In genomic region chr18:77377813-77378212, GRCh38 we compare ENCODE assay signal across 18 cellular contexts.
DNase-seq lines count a peak whose midpoint lies in the region; ATAC-seq, FAIRE-seq and TF ChIP-seq lines count a peak whose summit lies in the region.
"Had no signal": no experiment of that assay in that cellular context is flagged by ENCODE, and none has a peak within 500 bp of the region (broad histone marks: within the 10 kb centered on the region; RNA-seq: fewer than 3 reads in every experiment).

No MANE protein-coding gene starts in this region.

- H2BK120ac ChIP-seq in IMR-90 (ENCODE audit: low read depth, low read length) (no peak overlapping the region), H1 (replicated peaks; ENCODE audit: low read depth, low read length) (no peak overlapping the region), trophoblast cell (ENCODE audit: insufficient read depth, low read length, poor library complexity) (no peak overlapping the region)

- H3K36me3 ChIP-seq in IMR-90 (ENCODE audit: control insufficient read depth, insufficient read depth, low read length) (no peaks in the 10 kb centered on the region), H1 (ENCODE audit: control insufficient read depth in 2 of 4, insufficient read depth in 4 of 4, low read length in 3 of 4) (no peaks in the 10 kb centered on the region), trophoblast cell (ENCODE audit: control insufficient read depth in 1 of 2, insufficient read depth in 2 of 2, low read length in 2 of 2) (no peaks in the 10 kb centered on the region), GM23338 (ENCODE audit: insufficient read depth) (no peaks in the 10 kb centered on the region), WERI-Rb-1 (no peaks in the 10 kb centered on the region)
- H3K36me3 ChIP-seq: HAP-1 had no signal

- H4K20me1 ChIP-seq in IMR-90 (ENCODE audit: insufficient read depth, low read length) (no peaks in the 10 kb centered on the region), H1 (replicated peaks in 1 of 2; ENCODE audit: control insufficient read depth in 1 of 2, insufficient read depth in 2 of 2, low read length in 2 of 2) (peaks cover 0 to 2% of the 10 kb centered on the region in 2 experiments), GM23338 (replicated peaks; ENCODE audit: insufficient read depth) (no peaks in the 10 kb centered on the region)

- 0 out of 2 replicates have a peak, but pooled peaks cover 3% of the 10 kb centered on the region for H3K9me2 ChIP-seq in GM23338 (ENCODE audit: insufficient read depth)

- H3K23ac ChIP-seq in IMR-90 (ENCODE audit: low read depth, low read length), result no peak overlapping the region
- no peak overlapping the region for H3K23ac ChIP-seq in H1 (ENCODE audit: insufficient read length)
- H3K23ac ChIP-seq in trophoblast cell (ENCODE audit: low read length), result no peak overlapping the region

- no peak for TF ChIP-seq POLR2A in IMR-90 (IDR thresholded peaks at IDR 0.05; ENCODE audit: low read depth, low read length)
- TF ChIP-seq POLR2A in H1 (IDR thresholded peaks at IDR 0.05; ENCODE audit: control extremely low read depth in 1 of 2, low read depth in 2 of 2, low read length in 2 of 2), result no peak

- in situ Hi-C loops in IMR-90 (cut with MboI; ENCODE audit: low sequenced_read_pairs), result no loop called here

- H3K18ac ChIP-seq in IMR-90 (ENCODE audit: low read depth, low read length), result no peak overlapping the region
- no peak overlapping the region for H3K18ac ChIP-seq in H1 (ENCODE audit: extremely low read depth, low read length)
- H3K18ac ChIP-seq in trophoblast cell (ENCODE audit: low read length), result no peak overlapping the region

- H3K27me3 ChIP-seq in IMR-90 (ENCODE audit: control insufficient read depth, insufficient read depth, low read length) (no peaks in the 10 kb centered on the region), H1 (replicated peaks in 1 of 4; ENCODE audit: control insufficient read depth in 3 of 4, extremely low read depth in 1 of 4, insufficient read depth in 3 of 4, low read length in 3 of 4) (no peaks in the 10 kb centered on the region), trophoblast cell (ENCODE audit: insufficient read depth, low read length) (no peaks in the 10 kb centered on the region), GM23338 (ENCODE audit: insufficient read depth) (no peaks in the 10 kb centered on the region), WERI-Rb-1 (ENCODE audit: insufficient read depth, low read depth, severe bottlenecking) (no peaks in the 10 kb centered on the region)

- no peaks in the 10 kb centered on the region for H3K36me3 Mint-ChIP-seq in activated naive CD4-positive, alpha-beta T cell treated with anti-CD3 and anti-CD28 coated beads for 36 hours (ENCODE audit: low read depth)
- no peaks in the 10 kb centered on the region for H3K36me3 Mint-ChIP-seq in GM23338 (ENCODE audit: low read depth)

- H3K4me2 ChIP-seq in IMR-90 (ENCODE audit: low read depth, low read length), result no peak overlapping the region
- H3K4me2 ChIP-seq in H1 (ENCODE audit: insufficient read depth in 1 of 2, low read depth in 2 of 2, low read length in 2 of 2), result no peak overlapping the region
- no peak overlapping the region for H3K4me2 ChIP-seq in trophoblast cell (ENCODE audit: low read length)
- H3K4me2 ChIP-seq in GM23338, result no peak overlapping the region
- H3K4me2 ChIP-seq: A549 had no signal

- no peaks in the 10 kb centered on the region for H3F3A ChIP-seq in GM23338 (replicated peaks; ENCODE audit: low read depth)

- H3K56ac ChIP-seq in IMR-90 (ENCODE audit: extremely low read depth, insufficient read depth, low read length) (no peak overlapping the region), H1 (replicated peaks; ENCODE audit: insufficient read length, low read depth, low read length) (no peak overlapping the region)

- no peaks in the 10 kb centered on the region for H3K4me1 Mint-ChIP-seq in stimulated activated naive CD8-positive, alpha-beta T cell treated with anti-CD3 and anti-CD28 coated beads, Interleukin-15, amount 100 ng/mL, for 72 hours
- no peaks in the 10 kb centered on the region for H3K4me1 Mint-ChIP-seq in activated naive CD4-positive, alpha-beta T cell treated with anti-CD3 and anti-CD28 coated beads for 36 hours (ENCODE audit: low read depth)
- H3K4me1 Mint-ChIP-seq in GM23338, result peaks cover 14% of the 10 kb centered on the region

- H4K8ac ChIP-seq in IMR-90 (ENCODE audit: low read depth in 2 of 2, low read length in 2 of 2), result no peak overlapping the region
- H4K8ac ChIP-seq in H1 (ENCODE audit: extremely low read depth, insufficient read depth, low read length), result no peak overlapping the region
- H4K8ac ChIP-seq in trophoblast cell (ENCODE audit: low read depth, low read length), result no peak overlapping the region

- H3K4ac ChIP-seq in IMR-90 (ENCODE audit: low read depth, low read length) (no peak overlapping the region), H1 (replicated peaks; ENCODE audit: insufficient read length, low read depth, low read length) (no peak overlapping the region), trophoblast cell (ENCODE audit: low read depth, low read length) (no peak overlapping the region)

- no peak for ATAC-seq in IMR-90 (ENCODE audit: low read depth)
- ATAC-seq in stimulated activated naive CD8-positive, alpha-beta T cell treated with anti-CD3 and anti-CD28 coated beads, Interleukin-15, amount 100 ng/mL, for 72 hours, result peak; percentile 49
- ATAC-seq in GM23338, result no peak
- ATAC-seq: A549 had no signal

- H3K27ac ChIP-seq in IMR-90 (ENCODE audit: insufficient read depth, low read length) (no peak overlapping the region), H1 (ENCODE audit: low read depth, low read length) (no peak overlapping the region), trophoblast cell (ENCODE audit: low read depth, low read length) (no peak overlapping the region), GM23338 (ENCODE audit: low read depth) (no peak overlapping the region), WERI-Rb-1 (no peak overlapping the region)
- H3K27ac ChIP-seq: 22Rv1, A549, C4-2B had no signal

- no peak overlapping the region for H3K9ac ChIP-seq in IMR-90 (ENCODE audit: low read depth, low read length)
- H3K9ac ChIP-seq in H1 (replicated peaks in 1 of 4; ENCODE audit: extremely low read depth in 1 of 4, low read depth in 3 of 4, low read length in 3 of 4), result no peak overlapping the region
- H3K9ac ChIP-seq in trophoblast cell (ENCODE audit: low read length), result no peak overlapping the region

- CTCF ChIA-PET in IMR-90 (lab: Yijun Ruan, JAX) (no interaction called here), H1 (lab: Charles Lee; ENCODE audit: partially characterized antibody) (interaction anchor here (0.8 kb wide), 1 partner anchor 45 kb away, joined by 3 read pairs; no protein-coding TSS in a partner anchor)
- CTCF ChIA-PET in activated naive CD4-positive, alpha-beta T cell treated with anti-CD3 and anti-CD28 coated beads for 36 hours (lab: Charles Lee), result no interaction called here

- POLR2A ChIA-PET in IMR-90 (lab: Charles Lee; ENCODE audit: unreplicated experiment) (no interaction called here), H1 (lab: Charles Lee; ENCODE audit: partially characterized antibody) (no interaction called here)

- TF ChIP-seq CTCF in IMR-90 (conservative IDR thresholded peaks at IDR 0.05; ENCODE audit: low read depth, low read length) (no peak), H1 (IDR thresholded peaks at IDR 0.05; ENCODE audit: control extremely low read depth in 1 of 3, insufficient read depth in 1 of 3, low read depth in 1 of 3, low read length in 3 of 3) (no peak), GM23338 (conservative IDR thresholded peaks at IDR 0.05; ENCODE audit: low read depth in 2 of 2) (no peak), WERI-Rb-1 (IDR thresholded peaks at IDR 0.05; ENCODE audit: low read depth, low read length) (no peak)

- H3K14ac ChIP-seq in IMR-90 (replicated peaks; ENCODE audit: low read depth, low read length) (no peak overlapping the region), H1 (ENCODE audit: insufficient read length) (no peak overlapping the region), trophoblast cell (ENCODE audit: low read length) (no peak overlapping the region)

- dilution Hi-C loops in IMR-90 (cut with HindIII; ENCODE audit: low sequenced_read_pairs, unreplicated experiment), result no loop called here

- DNase-seq in IMR-90 (no peak), H1 (ENCODE audit: low read depth in 1 of 2, low spot score in 2 of 2) (no peak), trophoblast cell (no peak), NCI-H774 (lab: John Stamatoyannopoulos, UW) (no peak), GM23338 (ENCODE audit: low spot score) (no peak), WERI-Rb-1 (no peak)
- no peak for DNase-seq in stimulated activated naive CD8-positive, alpha-beta T cell treated with anti-CD3 and anti-CD28 coated beads, Interleukin-15, amount 100 ng/mL, for 72 hours
- DNase-seq in activated naive CD4-positive, alpha-beta T cell treated with anti-CD3 and anti-CD28 coated beads for 36 hours, result no peak
- DNase-seq: AML-193; Caco-2; CD4-positive, alpha-beta T cell; GOT3 had no signal

- H3K27ac Mint-ChIP-seq in stimulated activated naive CD8-positive, alpha-beta T cell treated with anti-CD3 and anti-CD28 coated beads, Interleukin-15, amount 100 ng/mL, for 72 hours, result no peak overlapping the region
- H3K27ac Mint-ChIP-seq in activated naive CD4-positive, alpha-beta T cell treated with anti-CD3 and anti-CD28 coated beads for 36 hours, result no peak overlapping the region
- H3K27ac Mint-ChIP-seq in GM23338, result no peak overlapping the region
- H3K27ac Mint-ChIP-seq: CD4-positive, alpha-beta T cell had no signal

- FAIRE-seq in H1 (lab: Jason Lieb, UNC), result no peak
- FAIRE-seq: A549, G401.6, GM12891 had no signal

- H4K91ac ChIP-seq in IMR-90 (ENCODE audit: insufficient read depth, low read depth, low read length) (no peak overlapping the region), H1 (replicated peaks; ENCODE audit: insufficient read length, low read length) (peak overlapping the region; percentile 25), trophoblast cell (ENCODE audit: low read depth, low read length) (no peak overlapping the region)

- TF ChIP-seq EP300 in H1 (IDR thresholded peaks at IDR 0.05; ENCODE audit: borderline replicate concordance in 1 of 2, low read depth in 2 of 2, low read length in 2 of 2), result no peak

- H2BK20ac ChIP-seq in IMR-90 (ENCODE audit: low read depth, low read length) (no peak overlapping the region), H1 (ENCODE audit: low read length) (no peak overlapping the region)

- H2AK9ac ChIP-seq in IMR-90 (replicated peaks; ENCODE audit: low read depth, low read length, poor library complexity), result no peak overlapping the region

- no peak overlapping the region for H3K4me3 Mint-ChIP-seq in stimulated activated naive CD8-positive, alpha-beta T cell treated with anti-CD3 and anti-CD28 coated beads, Interleukin-15, amount 100 ng/mL, for 72 hours
- no peak overlapping the region for H3K4me3 Mint-ChIP-seq in activated naive CD4-positive, alpha-beta T cell treated with anti-CD3 and anti-CD28 coated beads for 36 hours
- H3K4me3 Mint-ChIP-seq in GM23338, result no peak overlapping the region
- H3K4me3 Mint-ChIP-seq: CD4-positive, alpha-beta T cell had no signal

- H3K4me1 ChIP-seq in IMR-90 (ENCODE audit: control insufficient read depth, insufficient read depth, low read length) (no peaks in the 10 kb centered on the region), H1 (replicated peaks in 1 of 4; ENCODE audit: control insufficient read depth in 3 of 4, insufficient read depth in 4 of 4, low read length in 3 of 4) (peaks cover 0 to 6% (median 0%) of the 10 kb centered on the region in 4 experiments; a peak in 1 of 7 replicates), trophoblast cell (ENCODE audit: control insufficient read depth in 1 of 2, insufficient read depth in 2 of 2, low read length in 2 of 2) (peaks cover 0 to 4% of the 10 kb centered on the region in 2 experiments), GM23338 (ENCODE audit: insufficient read depth) (peaks cover 6% of the 10 kb centered on the region; the same call in 1 of the 2 replicates)
- H3K4me1 ChIP-seq: A549, Caco-2, HAP-1 had no signal

- TF ChIP-seq RAD21 in IMR-90 (IDR thresholded peaks at IDR 0.05; ENCODE audit: low read length) (no peak), H1 (IDR thresholded peaks at IDR 0.05 in 1 of 2, conservative IDR thresholded peaks at IDR 0.05 in 1 of 2; ENCODE audit: low read depth in 2 of 2, low read length in 2 of 2) (no peak)

- H2BK5ac ChIP-seq in IMR-90 (ENCODE audit: low read depth, low read length, poor library complexity, severe bottlenecking) (no peak overlapping the region), H1 (ENCODE audit: low read depth, low read length) (no peak overlapping the region; the same call in 1 of the 2 replicates), trophoblast cell (ENCODE audit: low read depth, low read length, poor library complexity) (no peak overlapping the region)

- H3K9me3 ChIP-seq in IMR-90 (ENCODE audit: control insufficient read depth, insufficient read depth, low read length) (peaks cover 27% of the 10 kb centered on the region), H1 (ENCODE audit: insufficient read depth in 2 of 2, low read depth in 1 of 2, low read length in 1 of 2) (no peaks in the 10 kb centered on the region), trophoblast cell (ENCODE audit: insufficient read depth, low read depth, low read length) (no peaks in the 10 kb centered on the region), WERI-Rb-1 (ENCODE audit: severe bottlenecking) (no peaks in the 10 kb centered on the region)
- H3K9me3 ChIP-seq: A549, Caco-2, HAP-1 had no signal

- H2AFZ ChIP-seq in IMR-90 (replicated peaks; ENCODE audit: low read length, poor library complexity) (peak overlapping the region; percentile 51), H1 (ENCODE audit: low read length) (no peak overlapping the region), trophoblast cell (ENCODE audit: insufficient read depth, low read length, poor library complexity) (no peak overlapping the region), GM23338 (no peak overlapping the region)

- H3K4me3 ChIP-seq in IMR-90 (ENCODE audit: insufficient read depth, low read depth, low read length) (no peak overlapping the region), H1 (ENCODE audit: extremely low read depth in 1 of 4, insufficient read depth in 2 of 4, low read depth in 3 of 4, low read length in 4 of 4) (no peak overlapping the region), trophoblast cell (ENCODE audit: low read depth, low read length) (peak overlapping the region; percentile 46), GM23338 (no peak overlapping the region), WERI-Rb-1 (ENCODE audit: low read depth, low read length) (no peak overlapping the region)
- H3K4me3 ChIP-seq: A549, HAP-1 had no signal

- H3K23me2 ChIP-seq in H1 (ENCODE audit: low read depth, low read length), result no peaks in the 10 kb centered on the region

- intact Hi-C loops in IMR-90 (cut with micrococcal nuclease), result no loop called here
- intact Hi-C loops in activated naive CD4-positive, alpha-beta T cell treated with anti-CD3 and anti-CD28 coated beads for 36 hours (cut with micrococcal nuclease), result no loop called here

- H3K9me3 Mint-ChIP-seq in stimulated activated naive CD8-positive, alpha-beta T cell treated with anti-CD3 and anti-CD28 coated beads, Interleukin-15, amount 100 ng/mL, for 72 hours, result no peaks in the 10 kb centered on the region
- H3K9me3 Mint-ChIP-seq in activated naive CD4-positive, alpha-beta T cell treated with anti-CD3 and anti-CD28 coated beads for 36 hours, result no peaks in the 10 kb centered on the region
- no peaks in the 10 kb centered on the region for H3K9me3 Mint-ChIP-seq in GM23338
- H3K9me3 Mint-ChIP-seq: CD4-positive, alpha-beta T cell had no signal

- H4K12ac ChIP-seq in trophoblast cell (ENCODE audit: low read depth, low read length), result no peak overlapping the region

- no peaks in the 10 kb centered on the region for H3K79me1 ChIP-seq in IMR-90 (ENCODE audit: low read depth in 1 of 2, low read length in 2 of 2)
- H3K79me1 ChIP-seq in H1 (ENCODE audit: low read depth, low read length), result no peaks in the 10 kb centered on the region
- H3K79me1 ChIP-seq in trophoblast cell (ENCODE audit: low read length), result no peaks in the 10 kb centered on the region

- no peak overlapping the region for H4K5ac ChIP-seq in IMR-90 (ENCODE audit: low read depth, low read length)
- H4K5ac ChIP-seq in H1 (ENCODE audit: insufficient read length, low read depth, low read length), result no peak overlapping the region

- H2AK5ac ChIP-seq in IMR-90 (ENCODE audit: low read depth, low read length), result no peak overlapping the region
- H2AK5ac ChIP-seq in H1 (ENCODE audit: low read depth, low read length), result peak overlapping the region; percentile 58; the same call in 1 of the 2 replicates
- H2AK5ac ChIP-seq in trophoblast cell (ENCODE audit: low read length), result no peak overlapping the region

- H2BK12ac ChIP-seq in H1 (ENCODE audit: low read depth, low read length) (no peak overlapping the region; the same call in 1 of the 2 replicates), trophoblast cell (ENCODE audit: low read length) (no peak overlapping the region)

- peaks cover 37% of the 10 kb centered on the region for H3K27me3 Mint-ChIP-seq in stimulated activated naive CD8-positive, alpha-beta T cell treated with anti-CD3 and anti-CD28 coated beads, Interleukin-15, amount 100 ng/mL, for 72 hours
- H3K27me3 Mint-ChIP-seq in activated naive CD4-positive, alpha-beta T cell treated with anti-CD3 and anti-CD28 coated beads for 36 hours (ENCODE audit: low read depth), result peaks cover 14% of the 10 kb centered on the region
- H3K27me3 Mint-ChIP-seq in GM23338 (ENCODE audit: insufficient read depth, low read depth, poor library complexity), result peaks cover 7% of the 10 kb centered on the region

- no TSS peak for BruUV-seq in IMR-90 (replicated peaks; lab: Mats Ljungman, UMichigan)

- H3K79me2 ChIP-seq in H1 (ENCODE audit: control insufficient read depth in 1 of 2, insufficient read depth in 2 of 2, low read length in 2 of 2) (no peaks in the 10 kb centered on the region), trophoblast cell (ENCODE audit: control insufficient read depth, insufficient read depth, low read length, poor library complexity) (no peaks in the 10 kb centered on the region), GM23338 (replicated peaks; ENCODE audit: insufficient read depth) (no peaks in the 10 kb centered on the region)

- H3K9me1 ChIP-seq in IMR-90 (ENCODE audit: insufficient read depth, low read length), result no peaks in the 10 kb centered on the region

- WGBS in IMR-90 (ENCODE audit: extremely low coverage in 2 of 2, insufficient read length in 1 of 2), 2 experiments, result 87% methylated on average over 6 of the region's 6 CpGs; no CpG with 5 or more reads in 1 of the 2 experiments
- 98% methylated on average over 6 of the region's 6 CpGs; no CpG with 5 or more reads in 1 of the 2 experiments for WGBS in H1 (ENCODE audit: extremely low coverage in 1 of 2, insufficient coverage in 1 of 2, insufficient read length in 1 of 2, insufficient replicate concordance in 2 of 2, low coverage in 1 of 2, low lambda C conversion rate in 2 of 2, missing lambda C conversion rate in 1 of 2), 2 experiments
- WGBS in trophoblast cell (ENCODE audit: extremely low coverage, insufficient coverage, insufficient read length), result no CpG with 5 or more reads among the region's 6 CpGs

- no peak overlapping the region for H2BK15ac ChIP-seq in IMR-90 (ENCODE audit: low read depth, low read length)
- peak overlapping the region; percentile 76; the same call in 1 of the 2 replicates for H2BK15ac ChIP-seq in H1 (ENCODE audit: low read length)
